ENCODE assay signal across 15 cellular contexts in genomic region chr13:30738946-30739528, GRCh38. TPM values are rescaled to one million over a fixed set of nuclear protein-coding genes. Genes with fewer than 3 reads are reported as not detected.
DNase-seq lines count a peak whose midpoint lies in the region; ATAC-seq, FAIRE-seq and TF ChIP-seq lines count a peak whose summit lies in the region.
"Had no signal": no experiment of that assay in that cellular context is flagged by ENCODE, and none has a peak within 500 bp of the region (broad histone marks: within the 10 kb centered on the region; RNA-seq: fewer than 3 reads in every experiment).

No MANE protein-coding gene starts in this region.

- H3K36me3 Mint-ChIP-seq in activated naive CD8-positive, alpha-beta T cell treated with anti-CD3 and anti-CD28 coated beads, Interleukin-2, amount 10 ng/mL, durations not matched to agents 7 days and 5 days, result peaks cover 14% of the 10 kb centered on the region
- H3K36me3 Mint-ChIP-seq in activated naive CD8-positive, alpha-beta T cell treated with anti-CD3 and anti-CD28 coated beads, Interleukin-2, amount 50 U/mL, for 24 hours (ENCODE audit: low read depth), result peaks cover 2% of the 10 kb centered on the region
- H3K36me3 Mint-ChIP-seq: mesothelial cell of epicardium had no signal

- WGBS in upper lobe of left lung, 2 donors, result 71 to 72% methylated on average over 7 of the region's 7 CpGs

- TF ChIP-seq CTCF in OCI-LY7 (conservative IDR thresholded peaks at IDR 0.05; ENCODE audit: low read length) (no peak), left lung (IDR thresholded peaks at IDR 0.05) (no peak), upper lobe of left lung (IDR thresholded peaks at IDR 0.05) (no peak)

- no peak for ATAC-seq in activated naive CD8-positive, alpha-beta T cell treated with anti-CD3 and anti-CD28 coated beads, Interleukin-2, amount 10 ng/mL, durations not matched to agents 7 days and 5 days (ENCODE audit: low read depth)
- ATAC-seq in activated naive CD8-positive, alpha-beta T cell treated with anti-CD3 and anti-CD28 coated beads, Interleukin-2, amount 50 U/mL, for 24 hours, result no peak
- ATAC-seq in left lung, result no peak
- no peak for ATAC-seq in upper lobe of left lung (ENCODE audit: low FRiP score in 2 of 2)
- no peak for ATAC-seq in HG03159 (IDR thresholded peaks at IDR 0.05; ENCODE audit: unreplicated experiment)

- no peak for TF ChIP-seq POLR2A in upper lobe of left lung (IDR thresholded peaks at IDR 0.05)

- no peak overlapping the region for H2AFZ ChIP-seq in OCI-LY7 (ENCODE audit: low read length)

- no peaks in the 10 kb centered on the region for H3K27me3 Mint-ChIP-seq in activated naive CD8-positive, alpha-beta T cell treated with anti-CD3 and anti-CD28 coated beads, Interleukin-2, amount 10 ng/mL, durations not matched to agents 7 days and 5 days
- H3K27me3 Mint-ChIP-seq in activated naive CD8-positive, alpha-beta T cell treated with anti-CD3 and anti-CD28 coated beads, Interleukin-2, amount 50 U/mL, for 24 hours, result peaks cover 3% of the 10 kb centered on the region

- peak overlapping the region; percentile 31 for H3K27ac Mint-ChIP-seq in activated naive CD8-positive, alpha-beta T cell treated with anti-CD3 and anti-CD28 coated beads, Interleukin-2, amount 10 ng/mL, durations not matched to agents 7 days and 5 days
- H3K27ac Mint-ChIP-seq in activated naive CD8-positive, alpha-beta T cell treated with anti-CD3 and anti-CD28 coated beads, Interleukin-2, amount 50 U/mL, for 24 hours, result no peak overlapping the region
- H3K27ac Mint-ChIP-seq: mesothelial cell of epicardium had no signal

- POLR2A ChIA-PET in activated naive CD8-positive, alpha-beta T cell treated with anti-CD3 and anti-CD28 coated beads, Interleukin-2, amount 10 ng/mL, durations not matched to agents 7 days and 5 days (lab: Charles Lee), result interaction anchor here (1.5 to 2.2 kb wide), 2 partner anchors 48 to 121 kb away, joined by 4 to 18 read pairs; partner anchors contain the start of gene USPL1
- POLR2A ChIA-PET in OCI-LY7 (lab: Charles Lee), result interaction anchor here (0.6 to 2.4 kb wide), 2 partner anchors 121 to 267 kb away, joined by 5 to 6 read pairs; partner anchors contain the start of gene USPL1

- peak overlapping the region; percentile 28 for H3K4me3 Mint-ChIP-seq in activated naive CD8-positive, alpha-beta T cell treated with anti-CD3 and anti-CD28 coated beads, Interleukin-2, amount 10 ng/mL, durations not matched to agents 7 days and 5 days
- no peak overlapping the region for H3K4me3 Mint-ChIP-seq in activated naive CD8-positive, alpha-beta T cell treated with anti-CD3 and anti-CD28 coated beads, Interleukin-2, amount 50 U/mL, for 24 hours
- H3K4me3 Mint-ChIP-seq: mesothelial cell of epicardium had no signal

- no TSS peak for BruUV-seq in OCI-LY7 (replicated peaks; lab: Mats Ljungman, UMichigan)

- peaks cover 62% of the 10 kb centered on the region for H3K4me1 ChIP-seq in OCI-LY7 (ENCODE audit: insufficient read depth, low read length, poor library complexity, severe bottlenecking)
- H3K4me1 ChIP-seq in left lung, result peaks cover 13 to 79% of the 10 kb centered on the region in 2 donors
- H3K4me1 ChIP-seq in upper lobe of left lung, result peaks cover 32 to 43% (median 35%) of the 10 kb centered on the region in 4 donors

- H3K27ac ChIP-seq in OCI-LY7 (ENCODE audit: low read depth, low read length, poor library complexity, severe bottlenecking) (no peak overlapping the region), left lung (peak overlapping the region; percentile 64 to 82), upper lobe of left lung (peak overlapping the region; percentile 70 to 85 (median 77))
- H3K27ac ChIP-seq: C4-2B had no signal

- H3K9me3 Mint-ChIP-seq in activated naive CD8-positive, alpha-beta T cell treated with anti-CD3 and anti-CD28 coated beads, Interleukin-2, amount 10 ng/mL, durations not matched to agents 7 days and 5 days, result no peaks in the 10 kb centered on the region
- H3K9me3 Mint-ChIP-seq in activated naive CD8-positive, alpha-beta T cell treated with anti-CD3 and anti-CD28 coated beads, Interleukin-2, amount 50 U/mL, for 24 hours, result no peaks in the 10 kb centered on the region
- H3K9me3 Mint-ChIP-seq: activated naive CD4-positive, alpha-beta T cell treated with anti-CD3 and anti-CD28 coated beads, Interleukin-2, amount 50 U/mL, for 72 hours; mesothelial cell of epicardium had no signal

- peaks cover 59% of the 10 kb centered on the region for H3K4me1 Mint-ChIP-seq in activated naive CD8-positive, alpha-beta T cell treated with anti-CD3 and anti-CD28 coated beads, Interleukin-2, amount 10 ng/mL, durations not matched to agents 7 days and 5 days
- peaks cover 86% of the 10 kb centered on the region for H3K4me1 Mint-ChIP-seq in activated naive CD8-positive, alpha-beta T cell treated with anti-CD3 and anti-CD28 coated beads, Interleukin-2, amount 50 U/mL, for 24 hours

- CTCF ChIA-PET in OCI-LY7 (lab: Charles Lee; ENCODE audit: unreplicated experiment), result no interaction called here

- peaks cover 20% of the 10 kb centered on the region for H3K79me2 ChIP-seq in OCI-LY7 (ENCODE audit: insufficient read depth, low read depth, low read length)

- peak overlapping the region; percentile 90 for H3K4me2 ChIP-seq in OCI-LY7 (ENCODE audit: low read length)

- H3K4me3 ChIP-seq in OCI-LY7 (ENCODE audit: low read depth, low read length, poor library complexity, severe bottlenecking), result no peak overlapping the region
- H3K4me3 ChIP-seq in left lung, result peak overlapping the region in 1 of 2 donors; percentile 50
- H3K4me3 ChIP-seq in upper lobe of left lung, result peak overlapping the region in 1 of 4 donors; percentile 22

- no peaks in the 10 kb centered on the region for H3K9me2 ChIP-seq in OCI-LY7 (ENCODE audit: insufficient read depth, low read length)

- intact Hi-C loops in OCI-LY7 (cut with micrococcal nuclease; ENCODE audit: unreplicated experiment), result loop anchor here (5.0 to 10.0 kb wide), 2 partner anchors 294 to 367 kb away; no protein-coding TSS in a partner anchor
- intact Hi-C loops in left lung (cut with DNase I), result no loop called here

- no peaks in the 10 kb centered on the region for H3K27me3 ChIP-seq in left lung
- H3K27me3 ChIP-seq in upper lobe of left lung, result no peaks in the 10 kb centered on the region

- H3K36me3 ChIP-seq in OCI-LY7 (ENCODE audit: insufficient read depth, low read length), result peaks cover 6% of the 10 kb centered on the region
- H3K36me3 ChIP-seq in left lung, result no peaks in the 10 kb centered on the region
- H3K36me3 ChIP-seq in upper lobe of left lung, result no peaks in the 10 kb centered on the region

- no peaks in the 10 kb centered on the region for H4K20me1 ChIP-seq in OCI-LY7 (ENCODE audit: insufficient read depth, low read length)

- H3K9me3 ChIP-seq in OCI-LY7 (ENCODE audit: low read length) (no peaks in the 10 kb centered on the region), left lung (no peaks in the 10 kb centered on the region), upper lobe of left lung (no peaks in the 10 kb centered on the region)

- peak; percentile 19 for DNase-seq in activated naive CD8-positive, alpha-beta T cell treated with anti-CD3 and anti-CD28 coated beads, Interleukin-2, amount 10 ng/mL, durations not matched to agents 7 days and 5 days
- DNase-seq in activated naive CD8-positive, alpha-beta T cell treated with anti-CD3 and anti-CD28 coated beads, Interleukin-2, amount 50 U/mL, for 24 hours, result no peak
- DNase-seq in OCI-LY7 (ENCODE audit: low spot score) (no peak), left lung (no peak), upper lobe of left lung (no peak), dedifferentiated amniotic fluid mesenchymal stem cell (ENCODE audit: extremely low spot score) (no peak), GM19239 (ENCODE audit: insufficient read length, low spot score) (no peak)
- DNase-seq: central memory CD4-positive, alpha-beta T cell; NCI-H146; NCI-H524 treated with DMSO at 0.1 percent for 48 hours had no signal

- TF ChIP-seq EP300 in upper lobe of left lung (IDR thresholded peaks at IDR 0.05), result no peak

- no peak for FAIRE-seq in GM19239 (lab: Jason Lieb, UNC)
- FAIRE-seq: GM12878 had no signal

RNA-seq across cellular contexts. Expression of gene ALOX5AP, which starts 3.7 kb away (rescaled TPM):
- 10 to 100 TPM; 61.3 to 63.3 TPM for total RNA-seq in activated naive CD8-positive, alpha-beta T cell treated with anti-CD3 and anti-CD28 coated beads, Interleukin-2, amount 10 ng/mL, durations not matched to agents 7 days and 5 days
- 62.1 and 89.9 TPM in 2 replicates for total RNA-seq in OCI-LY7 (2014; rRNA removed; shearing (Covaris generic))
- total RNA-seq in OCI-LY7 (2022), result 90.9 and 94.4 TPM in 2 replicates
- total RNA-seq in left lung, result 100 to 1,000 TPM in 1 of 2 donors, 10 to 100 TPM in 1; 76.3 to 201 TPM
- 100 to 1,000 TPM in 3 of 6 donors, 10 to 100 TPM in 3; 36.7 to 298 (median 151) TPM for total RNA-seq in upper lobe of left lung
